ENCODE assay signal across 8 cellular contexts in genomic region chr4:110196206-110196870, GRCh38. TPM values are rescaled to one million over a fixed set of nuclear protein-coding genes. Genes with fewer than 3 reads are reported as not detected.
DNase-seq lines count a peak whose midpoint lies in the region; ATAC-seq and TF ChIP-seq lines count a peak whose summit lies in the region.

No MANE protein-coding gene starts in this region.

- peak; percentile 80 for DNase-seq in GM23338 (ENCODE audit: low spot score)
- peak; percentile 18 for DNase-seq in LoVo (ENCODE audit: low spot score)
- DNase-seq in activated B cell treated with CpG ODN at 0.5 μM for 24 hours = peak; percentile 57
- peak; percentile 34 for DNase-seq in choroid plexus epithelial cell (ENCODE audit: low read depth)
- DNase-seq in left colon = peak; percentile 57 to 68
- peak; percentile 48 to 70 for DNase-seq in stimulated activated CD4-positive, alpha-beta T cell treated with anti-CD3 and anti-CD28 coated beads, Interleukin-2, amount 100 ng/mL, for 24 hours
- no peak for DNase-seq in NCI-H2171 (lab: John Stamatoyannopoulos, UW)

- H3K27ac ChIP-seq in GM23338 (ENCODE audit: low read depth) = peak overlapping the region; percentile 97

- H3K79me2 ChIP-seq in GM23338 (replicated peaks; ENCODE audit: insufficient read depth) = peaks cover 66% of the 10 kb centered on the region

- no peaks in the 10 kb centered on the region for H3K27me3 ChIP-seq in GM23338 (ENCODE audit: insufficient read depth)

- 0 out of 2 replicates have a peak, but pooled peaks cover 3% of the 10 kb centered on the region for H4K20me1 ChIP-seq in GM23338 (replicated peaks; ENCODE audit: insufficient read depth)

- peak; percentile 52 for ATAC-seq in GM23338
- ATAC-seq in activated B cell treated with CpG ODN at 0.5 μM for 24 hours (ENCODE audit: low read depth) = peak; percentile 29
- ATAC-seq in left colon = peak; percentile 56

- H3K4me3 Mint-ChIP-seq in GM23338 (peak overlapping the region; percentile 96), activated B cell treated with CpG ODN at 0.5 μM for 24 hours (peak overlapping the region; percentile 93)

- H3K4me1 ChIP-seq in GM23338 (ENCODE audit: insufficient read depth) = peaks cover 50% of the 10 kb centered on the region

- POLR2A ChIA-PET in activated B cell treated with CpG ODN at 0.5 μM for 24 hours (lab: Charles Lee) = interaction anchor here (0.8 to 1.1 kb wide), 2 partner anchors 11 to 147 kb away, joined by 3 read pairs; no protein-coding TSS in a partner anchor

- intact Hi-C loops in activated B cell treated with CpG ODN at 0.5 μM for 24 hours (cut with micrococcal nuclease) (loop anchor here (1.0 to 10.0 kb wide), 7 partner anchors 204 to 1951 kb away; partner anchors contain the start of genes FAM241A, GAR1, MCUB and PLA2G12A), left colon (cut with DNase I, micrococcal nuclease) (no loop called here)

- H3K36me3 Mint-ChIP-seq in GM23338 (ENCODE audit: low read depth) (peaks cover 41% of the 10 kb centered on the region), activated B cell treated with CpG ODN at 0.5 μM for 24 hours (ENCODE audit: low read depth) (peaks cover 13% of the 10 kb centered on the region)

- TF ChIP-seq CTCF in GM23338 (conservative IDR thresholded peaks at IDR 0.05; ENCODE audit: low read depth in 2 of 2) = no peak
- TF ChIP-seq CTCF in activated B cell treated with CpG ODN at 0.5 μM for 24 hours (IDR thresholded peaks at IDR 0.05) = no peak
- no peak for TF ChIP-seq CTCF in choroid plexus epithelial cell (conservative IDR thresholded peaks at IDR 0.05; ENCODE audit: low read depth, low read length)

- H3K4me3 ChIP-seq in GM08714 (ENCODE audit: low read length) = peak overlapping the region; percentile 66
- H3K4me3 ChIP-seq in GM23338 = peak overlapping the region; percentile 96
- H3K4me3 ChIP-seq in choroid plexus epithelial cell (ENCODE audit: low read depth, low read length) = peak overlapping the region; percentile 86

- H3K27me3 Mint-ChIP-seq in GM23338 (ENCODE audit: insufficient read depth, low read depth, poor library complexity) (peaks cover 12% of the 10 kb centered on the region), activated B cell treated with CpG ODN at 0.5 μM for 24 hours (no peaks in the 10 kb centered on the region)

- H3K9me3 Mint-ChIP-seq in GM23338 = peaks cover 2% of the 10 kb centered on the region; the same call in 2 of the 3 replicates
- no peaks in the 10 kb centered on the region for H3K9me3 Mint-ChIP-seq in activated B cell treated with CpG ODN at 0.5 μM for 24 hours

- H3K4me1 Mint-ChIP-seq in GM23338 (peaks cover 42% of the 10 kb centered on the region), activated B cell treated with CpG ODN at 0.5 μM for 24 hours (peaks cover 26% of the 10 kb centered on the region)

- no peaks in the 10 kb centered on the region for H3K9me2 ChIP-seq in GM23338 (ENCODE audit: insufficient read depth)

- peak overlapping the region; percentile 97 for H3K27ac Mint-ChIP-seq in GM23338
- H3K27ac Mint-ChIP-seq in activated B cell treated with CpG ODN at 0.5 μM for 24 hours = peak overlapping the region; percentile 85

- H3F3A ChIP-seq in GM23338 (replicated peaks; ENCODE audit: low read depth) = 0 out of 2 replicates have a peak, but pooled peaks cover 16% of the 10 kb centered on the region

- CTCF ChIA-PET in activated B cell treated with CpG ODN at 0.5 μM for 24 hours (lab: Charles Lee) = no interaction called here

- H3K36me3 ChIP-seq in GM23338 (ENCODE audit: insufficient read depth) = 0 out of 2 replicates have a peak, but pooled peaks cover 3% of the 10 kb centered on the region

- peak overlapping the region; percentile 88 for H3K4me2 ChIP-seq in GM23338

- peak overlapping the region; percentile 11; the same call in 1 of the 2 replicates for H2AFZ ChIP-seq in GM23338

TF ChIP-seq in GM23338, 12 proteins besides CTCF, POLR2A, EP300 and RAD21:
- TF ChIP-seq POLR2AphosphoS5 (IDR thresholded peaks at IDR 0.05; ENCODE audit: low read depth) (peak; percentile 70), CREB1 (CRISPR knock-in tag; IDR thresholded peaks at IDR 0.05; ENCODE audit: low read depth) (no peak)
TF ChIP-seq in GM23338: peak in this region for 1.

RNA-seq across cellular contexts. Expression of gene ELOVL6, which starts 2.1 kb away (rescaled TPM):
- total RNA-seq in GM23338 (2014; rRNA removed; shearing (Covaris generic)) = 84.6 and 89.5 TPM in 2 replicates
- polyA plus RNA-seq in GM23338 (2016; fragmentation: Nextera tagmentation; extraction: Ambion mirVana) = 74.5 and 82.7 TPM in 2 replicates
- total RNA-seq in activated B cell treated with CpG ODN at 0.5 μM for 24 hours (1.3 and 2.1 TPM in 2 replicates), left colon (10 to 100 TPM; 35.4 to 96.0 TPM)

Comparison
In these comparisons a context has a peak if more than half of its experiments do, and no peak if none do; other contexts are left out.
1. RNA of gene ELOVL6, which starts 2.1 kb away (total RNA-seq): 35.4 to 96.0 TPM in left colon and 84.6 to 89.5 TPM in GM23338; 1.3 to 2.1 TPM in activated B cell treated with CpG ODN at 0.5 μM for 24 hours; every median in the first group is over 10 times any median in the second.
2. Peak in every context shown above with its lines, with median percentiles within 50 percentile points of each other: H3K4me3 ChIP-seq and ATAC-seq.